In genomic region chr18:58013241-58014211, GRCh38 we compare ENCODE assay signal across 17 cellular contexts. TPM values are rescaled to one million over a fixed set of nuclear protein-coding genes. Genes with fewer than 3 reads are reported as not detected.
DNase-seq lines count a peak whose midpoint lies in the region; ATAC-seq, FAIRE-seq and TF ChIP-seq lines count a peak whose summit lies in the region.
"Had no signal": no experiment of that assay in that cellular context is flagged by ENCODE, and none has a peak within 500 bp of the region (broad histone marks: within the 10 kb centered on the region; RNA-seq: fewer than 3 reads in every experiment).

No MANE protein-coding gene starts in this region.

- H3K4me2 ChIP-seq in astrocyte (ENCODE audit: low read length): peak overlapping the region; percentile 6

- H3K36me3 ChIP-seq in Caco-2 (ENCODE audit: control insufficient read depth, insufficient read depth, low read length) (no peaks in the 10 kb centered on the region), HUES48 (ENCODE audit: control insufficient read depth, insufficient read depth, low read length) (no peaks in the 10 kb centered on the region), astrocyte (ENCODE audit: insufficient read depth, low read length) (no peaks in the 10 kb centered on the region)
- H3K36me3 ChIP-seq: gastroesophageal sphincter, lower lobe of right lung, prostate gland, SJCRH30, thoracic aorta had no signal

- peak overlapping the region; percentile 35 for H3K27ac Mint-ChIP-seq in Caco-2 (ENCODE audit: unreplicated experiment)
- no peak overlapping the region for H3K27ac Mint-ChIP-seq in astrocyte (ENCODE audit: unreplicated experiment)
- no peak overlapping the region for H3K27ac Mint-ChIP-seq in activated naive CD4-positive, alpha-beta T cell treated with anti-CD3 and anti-CD28 coated beads for 36 hours
- H3K27ac Mint-ChIP-seq: B cell had no signal

- TF ChIP-seq CTCF in Caco-2 (IDR thresholded peaks at IDR 0.05; ENCODE audit: insufficient read depth in 1 of 2, low read depth in 1 of 2, low read length in 1 of 2, severe bottlenecking in 1 of 2, unreplicated experiment in 1 of 2) (no peak), astrocyte (IDR thresholded peaks at IDR 0.05; ENCODE audit: insufficient read depth, low read depth, low read length) (no peak)

- H3K4me3 ChIP-seq in Caco-2 (ENCODE audit: low read depth, low read length): no peak overlapping the region
- no peak overlapping the region for H3K4me3 ChIP-seq in HUES48 (ENCODE audit: low read depth, low read length)
- H3K4me3 ChIP-seq in astrocyte (ENCODE audit: insufficient read depth, low read depth, low read length): no peak overlapping the region
- H3K4me3 ChIP-seq: gastroesophageal sphincter, K562, lower lobe of right lung, prostate gland, SJCRH30, thoracic aorta had no signal

- FAIRE-seq in astrocyte (lab: Jason Lieb, UNC) (no peak), GM12892 (lab: Jason Lieb, UNC) (no peak)
- FAIRE-seq: K562 had no signal

- peak; percentile 67 to 68 for DNase-seq in Caco-2
- peak; percentile 4 for DNase-seq in astrocyte (ENCODE audit: low read depth)
- peak; percentile 48 for DNase-seq in left lobe of liver (ENCODE audit: low spot score)
- DNase-seq in activated naive CD4-positive, alpha-beta T cell treated with anti-CD3 and anti-CD28 coated beads for 36 hours: no peak
- DNase-seq in GM12892 (ENCODE audit: insufficient read length): no peak
- DNase-seq: activated CD4-positive, alpha-beta T cell treated with anti-CD3 and anti-CD28 coated beads for 4 hours; activated effector memory CD4-positive, alpha-beta T cell treated with Interleukin-2 at 50 U/mL for 16 hours; lower lobe of right lung; SJCRH30 had no signal

- H2AFZ ChIP-seq in astrocyte (ENCODE audit: low read depth, low read length): no peak overlapping the region

- no peaks in the 10 kb centered on the region for H3K27me3 Mint-ChIP-seq in Caco-2 (ENCODE audit: insufficient read depth, unreplicated experiment)
- H3K27me3 Mint-ChIP-seq in astrocyte (ENCODE audit: low read depth, unreplicated experiment): no peaks in the 10 kb centered on the region
- H3K27me3 Mint-ChIP-seq in activated naive CD4-positive, alpha-beta T cell treated with anti-CD3 and anti-CD28 coated beads for 36 hours (ENCODE audit: low read depth): no peaks in the 10 kb centered on the region

- BruUV-seq in Caco-2 (replicated peaks; lab: Mats Ljungman, UMichigan): no TSS peak

- CTCF ChIA-PET in Caco-2 (lab: Charles Lee): interaction anchor here (1.1 kb wide), 2 partner anchors 13 to 55 kb away, joined by 3 to 4 read pairs; no protein-coding TSS in a partner anchor
- CTCF ChIA-PET in activated naive CD4-positive, alpha-beta T cell treated with anti-CD3 and anti-CD28 coated beads for 36 hours (lab: Charles Lee): interaction anchor here (0.5 kb wide), 1 partner anchor 945 kb away, joined by 4 read pairs; no protein-coding TSS in a partner anchor

- H3K27me3 ChIP-seq in Caco-2 (replicated peaks; ENCODE audit: control insufficient read depth, insufficient read depth, low read length) (no peaks in the 10 kb centered on the region), HUES48 (ENCODE audit: control insufficient read depth, insufficient read depth, low read length) (no peaks in the 10 kb centered on the region), astrocyte (ENCODE audit: insufficient read depth, low read length) (no peaks in the 10 kb centered on the region)
- H3K27me3 ChIP-seq: gastroesophageal sphincter, SJCRH30 had no signal

- H3K9me3 Mint-ChIP-seq in Caco-2 (ENCODE audit: unreplicated experiment) (no peaks in the 10 kb centered on the region), astrocyte (ENCODE audit: unreplicated experiment) (peaks cover 6% of the 10 kb centered on the region)
- H3K9me3 Mint-ChIP-seq in activated naive CD4-positive, alpha-beta T cell treated with anti-CD3 and anti-CD28 coated beads for 36 hours: peaks cover 3% of the 10 kb centered on the region

- no peaks in the 10 kb centered on the region for H3K9me3 ChIP-seq in Caco-2
- H3K9me3 ChIP-seq in HUES48 (ENCODE audit: control insufficient read depth, insufficient read depth, low read length): peaks cover 7% of the 10 kb centered on the region
- no peaks in the 10 kb centered on the region for H3K9me3 ChIP-seq in astrocyte (ENCODE audit: insufficient read depth, low read depth, low read length)
- H3K9me3 ChIP-seq: lower lobe of right lung, prostate gland, SJCRH30, thoracic aorta had no signal

- no peaks in the 10 kb centered on the region for H3K79me2 ChIP-seq in astrocyte (ENCODE audit: insufficient read depth, low read length)

- peak; percentile 89 for ATAC-seq in left lobe of liver
- ATAC-seq in HG03196 (IDR thresholded peaks at IDR 0.05; ENCODE audit: unreplicated experiment): no peak
- ATAC-seq in GM21360 (IDR thresholded peaks at IDR 0.05; ENCODE audit: unreplicated experiment): no peak
- ATAC-seq: gastroesophageal sphincter, K562, lower lobe of right lung had no signal

- intact Hi-C loops in Caco-2 (cut with micrococcal nuclease; ENCODE audit: unreplicated experiment): loop anchor here (1.0 to 5.0 kb wide), 4 partner anchors 12 to 54 kb away; no protein-coding TSS in a partner anchor
- intact Hi-C loops in activated naive CD4-positive, alpha-beta T cell treated with anti-CD3 and anti-CD28 coated beads for 36 hours (cut with micrococcal nuclease): no loop called here

- H3K27ac ChIP-seq in HUES48 (ENCODE audit: low read depth, low read length) (peak overlapping the region; percentile 45), astrocyte (ENCODE audit: low read depth, low read length) (no peak overlapping the region)
- H3K27ac ChIP-seq: gastroesophageal sphincter, lower lobe of right lung, prostate gland, SJCRH30, thoracic aorta had no signal

- POLR2A ChIA-PET in Caco-2 (lab: Charles Lee): no interaction called here

- H3K9ac ChIP-seq in HUES48 (ENCODE audit: low read depth, low read length) (no peak overlapping the region), astrocyte (ENCODE audit: low read length) (no peak overlapping the region)

- H3K4me3 Mint-ChIP-seq in Caco-2 (ENCODE audit: unreplicated experiment) (no peak overlapping the region), astrocyte (ENCODE audit: unreplicated experiment) (no peak overlapping the region)
- H3K4me3 Mint-ChIP-seq in activated naive CD4-positive, alpha-beta T cell treated with anti-CD3 and anti-CD28 coated beads for 36 hours: no peak overlapping the region

- no peaks in the 10 kb centered on the region for H4K20me1 ChIP-seq in astrocyte (ENCODE audit: insufficient read depth, low read length)

- no peak for TF ChIP-seq POLR2A in GM12892 (IDR thresholded peaks at IDR 0.05; ENCODE audit: low read depth, low read length)

- H3K36me3 Mint-ChIP-seq in Caco-2 (ENCODE audit: insufficient read depth, unreplicated experiment) (no peaks in the 10 kb centered on the region), astrocyte (ENCODE audit: low read depth, unreplicated experiment) (peaks cover 2% of the 10 kb centered on the region)
- H3K36me3 Mint-ChIP-seq in activated naive CD4-positive, alpha-beta T cell treated with anti-CD3 and anti-CD28 coated beads for 36 hours (ENCODE audit: low read depth): no peaks in the 10 kb centered on the region

- H3K4me1 Mint-ChIP-seq in Caco-2 (ENCODE audit: low read depth, unreplicated experiment) (peaks cover 6% of the 10 kb centered on the region), astrocyte (ENCODE audit: low read depth, unreplicated experiment) (peaks cover 2% of the 10 kb centered on the region)
- H3K4me1 Mint-ChIP-seq in activated naive CD4-positive, alpha-beta T cell treated with anti-CD3 and anti-CD28 coated beads for 36 hours (ENCODE audit: low read depth): no peaks in the 10 kb centered on the region

- peaks cover 47% of the 10 kb centered on the region for H3K4me1 ChIP-seq in Caco-2
- H3K4me1 ChIP-seq in HUES48 (ENCODE audit: control insufficient read depth, insufficient read depth, low read length): peaks cover 21% of the 10 kb centered on the region
- peaks cover 11% of the 10 kb centered on the region for H3K4me1 ChIP-seq in astrocyte (ENCODE audit: insufficient read depth, low read length)
- H3K4me1 ChIP-seq: gastroesophageal sphincter, lower lobe of right lung, prostate gland, SJCRH30 had no signal

RNA-seq across cellular contexts. Expression of gene NEDD4L, which starts 30.5 kb away (rescaled TPM):
- 84.4 and 85.4 TPM in 2 replicates for total RNA-seq in Caco-2 (2022)
- total RNA-seq in astrocyte: 67.5 and 93.9 TPM in 2 replicates
- 22.3 TPM for total RNA-seq in left lobe of liver
- total RNA-seq in activated naive CD4-positive, alpha-beta T cell treated with anti-CD3 and anti-CD28 coated beads for 36 hours: 1 to 10 TPM; 5.3 to 5.6 TPM
- 19.9 TPM for polyA plus RNA-seq in GM12892 (2012; ENCODE audit: missing spikeins)

Comparison
In these comparisons a context has a peak if more than half of its experiments do, and no peak if none do; other contexts are left out.
1. DNase-seq: peak in Caco-2 (2 of 2), astrocyte (single experiment) and left lobe of liver (single experiment); none in activated naive CD4-positive, alpha-beta T cell treated with anti-CD3 and anti-CD28 coated beads for 36 hours (single experiment) and GM12892 (single experiment).